ENCODE assay signal across 8 cellular contexts in genomic region chr2:54724150-54724559, GRCh38. TPM values are rescaled to one million over a fixed set of nuclear protein-coding genes. Genes with fewer than 3 reads are reported as not detected.
DNase-seq lines count a peak whose midpoint lies in the region; ATAC-seq and TF ChIP-seq lines count a peak whose summit lies in the region.

No MANE protein-coding gene starts in this region.

- H3K79me2 ChIP-seq in MM.1S (ENCODE audit: low read length) = no peaks in the 10 kb centered on the region

- H3K36me3 ChIP-seq in CD8-positive, alpha-beta T cell (ENCODE audit: insufficient read depth, low read length) = no peaks in the 10 kb centered on the region
- no peaks in the 10 kb centered on the region for H3K36me3 ChIP-seq in MM.1S (replicated peaks; ENCODE audit: insufficient read depth, low read length)
- H3K36me3 ChIP-seq in effector memory CD4-positive, alpha-beta T cell (ENCODE audit: control insufficient read depth, insufficient read depth, low read length) = no peaks in the 10 kb centered on the region
- H3K36me3 ChIP-seq in neuronal stem cell (replicated peaks in 1 of 2; ENCODE audit: control insufficient read depth in 2 of 2, insufficient read depth in 2 of 2, low read length in 2 of 2) = no peaks in the 10 kb centered on the region

- H3K4me3 ChIP-seq in CD8-positive, alpha-beta T cell (ENCODE audit: low read depth, low read length) = peak overlapping the region; percentile 72
- H3K4me3 ChIP-seq in MM.1S (ENCODE audit: low read length) (peak overlapping the region; percentile 71), neuronal stem cell (ENCODE audit: low read length in 2 of 2) (peak overlapping the region; percentile 80 to 98)
- H3K4me3 ChIP-seq in effector memory CD4-positive, alpha-beta T cell (ENCODE audit: insufficient read depth, low read depth, low read length, poor library complexity, severe bottlenecking) = peak overlapping the region; percentile 81

- H3K9ac ChIP-seq in MM.1S (ENCODE audit: low read length) = peak overlapping the region; percentile 56
- no peak overlapping the region for H3K9ac ChIP-seq in neuronal stem cell (ENCODE audit: low read depth, low read length, poor library complexity)

- no peak overlapping the region for H3K14ac ChIP-seq in neuronal stem cell (ENCODE audit: low read length)

- no peak for TF ChIP-seq CTCF in CD8-positive, alpha-beta T cell (IDR thresholded peaks at IDR 0.05)
- TF ChIP-seq CTCF in MM.1S (IDR thresholded peaks at IDR 0.05; ENCODE audit: low read length) = no peak

- no peak overlapping the region for H2BK12ac ChIP-seq in neuronal stem cell (ENCODE audit: low read length)

- H3K4me1 Mint-ChIP-seq in CD8-positive, alpha-beta T cell (ENCODE audit: low read depth) = peaks cover 17% of the 10 kb centered on the region

- H4K8ac ChIP-seq in neuronal stem cell (ENCODE audit: low read depth, low read length) = no peak overlapping the region

- H3K36me3 Mint-ChIP-seq in CD8-positive, alpha-beta T cell = peaks cover 6% of the 10 kb centered on the region

- no peaks in the 10 kb centered on the region for H3K9me3 Mint-ChIP-seq in CD8-positive, alpha-beta T cell

- H3K27ac ChIP-seq in CD8-positive, alpha-beta T cell (ENCODE audit: low read depth, low read length) = peak overlapping the region; percentile 43
- H3K27ac ChIP-seq in MM.1S (ENCODE audit: low read length) (no peak overlapping the region), neuronal stem cell (replicated peaks; ENCODE audit: low read length) (no peak overlapping the region)
- peak overlapping the region; percentile 44 for H3K27ac ChIP-seq in effector memory CD4-positive, alpha-beta T cell (ENCODE audit: insufficient read depth, low read length, poor library complexity, severe bottlenecking)

- no peaks in the 10 kb centered on the region for H3K79me1 ChIP-seq in neuronal stem cell (ENCODE audit: low read depth, low read length)

- no peaks in the 10 kb centered on the region for H3K27me3 ChIP-seq in CD8-positive, alpha-beta T cell (ENCODE audit: insufficient read depth, low read length)
- H3K27me3 ChIP-seq in MM.1S (replicated peaks; ENCODE audit: insufficient read depth, low read length) (no peaks in the 10 kb centered on the region), neuronal stem cell (ENCODE audit: control insufficient read depth in 3 of 3, insufficient read depth in 3 of 3, low read depth in 1 of 3, low read length in 3 of 3) (peaks cover 0 to 83% (median 32%) of the 10 kb centered on the region in 3 experiments)
- peaks cover 6% of the 10 kb centered on the region for H3K27me3 ChIP-seq in effector memory CD4-positive, alpha-beta T cell (replicated peaks; ENCODE audit: control insufficient read depth, insufficient read depth, low read length, poor library complexity, severe bottlenecking)

- H3K4me1 ChIP-seq in CD8-positive, alpha-beta T cell (ENCODE audit: insufficient read depth, low read length) = peaks cover 12% of the 10 kb centered on the region
- H3K4me1 ChIP-seq in MM.1S (ENCODE audit: low read length) (peaks cover 26% of the 10 kb centered on the region), neuronal stem cell (ENCODE audit: control insufficient read depth in 2 of 2, insufficient read depth in 1 of 2, low read depth in 1 of 2, low read length in 2 of 2) (peaks cover 2 to 8% of the 10 kb centered on the region in 2 donors)
- H3K4me1 ChIP-seq in effector memory CD4-positive, alpha-beta T cell (ENCODE audit: control insufficient read depth, insufficient read depth, low read length, poor library complexity, severe bottlenecking) = peaks cover 11% of the 10 kb centered on the region

- no peak overlapping the region for H2BK5ac ChIP-seq in neuronal stem cell (ENCODE audit: low read length)

- H3K9me3 ChIP-seq in CD8-positive, alpha-beta T cell (ENCODE audit: low read length) = no peaks in the 10 kb centered on the region
- H3K9me3 ChIP-seq in MM.1S (replicated peaks; ENCODE audit: insufficient read depth, low read length) = no peaks in the 10 kb centered on the region
- no peaks in the 10 kb centered on the region for H3K9me3 ChIP-seq in effector memory CD4-positive, alpha-beta T cell (ENCODE audit: control insufficient read depth, low read length)
- no peaks in the 10 kb centered on the region for H3K9me3 ChIP-seq in neuronal stem cell (replicated peaks in 1 of 2; ENCODE audit: control insufficient read depth in 2 of 2, insufficient read depth in 1 of 2, low read depth in 1 of 2, low read length in 2 of 2)

- no peak for ATAC-seq in CD8-positive, alpha-beta T cell
- ATAC-seq in HG02973 (IDR thresholded peaks at IDR 0.05; ENCODE audit: unreplicated experiment) = no peak
- ATAC-seq in HG02610 (IDR thresholded peaks at IDR 0.05; ENCODE audit: unreplicated experiment) = no peak
- no peak for ATAC-seq in GM21723 (IDR thresholded peaks at IDR 0.05; ENCODE audit: unreplicated experiment)
- no peak for ATAC-seq in left lobe of liver

- H4K20me1 ChIP-seq in MM.1S (ENCODE audit: insufficient read depth, low read length) = no peaks in the 10 kb centered on the region

- H2AK5ac ChIP-seq in neuronal stem cell (ENCODE audit: low read depth, low read length) = no peak overlapping the region

- peaks cover 30% of the 10 kb centered on the region for H3K27me3 Mint-ChIP-seq in CD8-positive, alpha-beta T cell (ENCODE audit: low read depth)

- CTCF ChIA-PET in CD8-positive, alpha-beta T cell (lab: Charles Lee) = no interaction called here

- intact Hi-C loops in CD8-positive, alpha-beta T cell (cut with DNase I, micrococcal nuclease) = loop anchor here (2.0 to 10.0 kb wide), 15 partner anchors 113 to 971 kb away; partner anchors contain the start of genes PNPT1 (in 2 of the 2), ACYP2 (in 1 of the 2), ASB3 (in 1 of the 2) and CFAP36 (in 1 of the 2)

- peak overlapping the region; percentile 93 for H3K4me3 Mint-ChIP-seq in CD8-positive, alpha-beta T cell

- H3F3A ChIP-seq in MM.1S (ENCODE audit: insufficient read depth, low read length) = 0 out of 2 replicates have a peak, but pooled peaks cover 4% of the 10 kb centered on the region

- no peak overlapping the region for H3K23ac ChIP-seq in neuronal stem cell (ENCODE audit: low read depth, low read length, poor library complexity)

- DNase-seq in CD8-positive, alpha-beta T cell = no peak
- no peak for DNase-seq in MM.1S
- DNase-seq in effector memory CD4-positive, alpha-beta T cell = no peak
- DNase-seq in neuronal stem cell (ENCODE audit: low spot score) = no peak
- no peak for DNase-seq in left lobe of liver (ENCODE audit: low spot score)

- no peak overlapping the region for H3K4ac ChIP-seq in neuronal stem cell (ENCODE audit: low read length)

- H2AFZ ChIP-seq in MM.1S (ENCODE audit: low read length) (peak overlapping the region; percentile 74), neuronal stem cell (ENCODE audit: low read length) (peak overlapping the region; percentile 98)

- POLR2A ChIA-PET in CD8-positive, alpha-beta T cell (lab: Charles Lee) = interaction anchor here (0.6 kb wide), 1 partner anchor 19 kb away, joined by 4 read pairs; no protein-coding TSS in a partner anchor

- no peak overlapping the region for H3K18ac ChIP-seq in neuronal stem cell (ENCODE audit: low read length)

- H2BK15ac ChIP-seq in neuronal stem cell (ENCODE audit: low read length) = no peak overlapping the region

- no peak overlapping the region for H2BK120ac ChIP-seq in neuronal stem cell (ENCODE audit: low read depth, low read length)

- no CpG with 5 or more reads among the region's 12 CpGs for WGBS in neuronal stem cell (ENCODE audit: extremely low coverage in 2 of 2, insufficient read length in 2 of 2, insufficient replicate concordance in 1 of 2), 2 donors

- no peaks in the 10 kb centered on the region for H3K9me2 ChIP-seq in MM.1S (replicated peaks; ENCODE audit: insufficient read depth, low read length)

- no peak overlapping the region for H4K91ac ChIP-seq in neuronal stem cell (ENCODE audit: low read depth, low read length, poor library complexity)

- peak overlapping the region; percentile 82 for H3K4me2 ChIP-seq in MM.1S (ENCODE audit: low read depth, low read length)
- H3K4me2 ChIP-seq in neuronal stem cell (ENCODE audit: insufficient read depth, low read length, poor library complexity, severe bottlenecking) = peak overlapping the region; percentile 92

- peak overlapping the region; percentile 66 for H3K27ac Mint-ChIP-seq in CD8-positive, alpha-beta T cell

RNA-seq across cellular contexts. Expression of gene EML6, which starts 0.7 kb away (rescaled TPM):
- total RNA-seq in CD8-positive, alpha-beta T cell = under 1 TPM; 0.35 to 0.81 TPM
- polyA plus RNA-seq in neuronal stem cell (2013, experiment 1 of 2) = 1.3 TPM
- 0.98 TPM for polyA plus RNA-seq in neuronal stem cell (2013, experiment 2 of 2)
- 1.6 TPM for total RNA-seq in left lobe of liver

Comparison
In these comparisons a context has a peak if more than half of its experiments do, and no peak if none do; other contexts are left out.
1. H3K27ac ChIP-seq: peak in CD8-positive, alpha-beta T cell (single experiment) and effector memory CD4-positive, alpha-beta T cell (single experiment); none in MM.1S (single experiment) and neuronal stem cell (single experiment).
2. Peak in every context shown above with its lines, with median percentiles within 50 percentile points of each other: H3K4me3 ChIP-seq.